Comparison of ENCODE assay signal across 8 cellular contexts in the genomic region with DNA sequence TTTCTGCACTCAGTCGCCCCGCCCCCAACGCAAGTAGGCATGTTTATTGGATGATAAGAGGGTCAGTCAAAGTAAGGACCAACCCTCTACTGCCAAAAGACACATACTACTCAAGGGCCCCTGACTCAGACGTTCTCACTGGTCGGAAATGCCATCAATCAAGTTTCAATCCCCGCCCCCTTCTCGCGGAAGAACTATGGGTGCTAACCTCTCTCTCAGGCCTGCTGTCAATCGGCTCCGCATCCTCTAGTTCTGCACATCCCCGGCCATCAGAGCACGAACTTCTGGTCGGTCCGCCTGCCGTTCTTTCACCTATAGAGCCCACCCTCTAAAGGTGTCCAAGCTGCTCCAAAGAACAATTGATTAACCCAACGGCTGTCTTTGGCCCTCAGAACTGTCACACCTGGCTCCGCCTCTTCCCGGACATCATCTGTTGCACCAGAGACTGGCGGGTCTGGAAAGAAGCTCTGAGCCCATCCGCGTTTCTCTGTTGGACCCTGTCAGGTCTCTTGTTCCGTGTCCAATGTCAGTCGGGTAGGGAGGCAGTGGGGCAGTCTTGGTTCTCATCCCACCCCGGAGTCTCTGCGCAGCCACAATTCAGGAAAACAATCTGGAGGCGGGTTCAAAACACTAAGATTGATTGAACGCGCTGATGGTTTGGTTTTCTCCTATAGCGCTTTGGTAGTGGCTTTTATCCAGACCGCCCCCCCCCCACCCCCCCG. TPM values are rescaled to one million over a fixed set of nuclear protein-coding genes. Genes with fewer than 3 reads are reported as not detected.
A peak's percentile ranks its signal among the peaks of the same experiment; 100 is the strongest.
DNase-seq lines count a peak whose midpoint lies in the region; ATAC-seq and TF ChIP-seq lines count a peak whose summit lies in the region.

No MANE protein-coding gene starts in this region.

- DNase-seq in DMS 273 (lab: John Stamatoyannopoulos, UW; ENCODE audit: unreplicated experiment) (peak; percentile 97), HuH-7 (ENCODE audit: low spot score) (peak; percentile 58), activated T-cell treated with anti-CD3 and anti-CD28 coated beads for 24 hours (ENCODE audit: low read depth) (peak; percentile 83), epithelial cell of prostate (ENCODE audit: low read depth, low spot score) (peak; percentile 73), mucosa of descending colon (peak; percentile 89 to 94 (median 90))
- peak; percentile 56 to 72 for DNase-seq in stimulated activated CD8-positive, alpha-beta memory T cell treated with anti-CD3 and anti-CD28 coated beads, Interleukin-4, amount 100 ng/mL, for 1 hour (ENCODE audit: low read depth in 2 of 2, low spot score in 1 of 2)

- peak overlapping the region; percentile 74 for H3K4me2 ChIP-seq in OCI-LY1 (ENCODE audit: low read length)

- H2AFZ ChIP-seq in OCI-LY1 (ENCODE audit: low read length), result no peak overlapping the region

- H3K9me3 ChIP-seq in OCI-LY1 (ENCODE audit: low read length), result no peaks in the 10 kb centered on the region
- no peaks in the 10 kb centered on the region for H3K9me3 ChIP-seq in mucosa of descending colon

- H3K36me3 ChIP-seq in OCI-LY1 (ENCODE audit: insufficient read depth, low read length) (no peaks in the 10 kb centered on the region), mucosa of descending colon (ENCODE audit: low read depth) (no peaks in the 10 kb centered on the region)

- ATAC-seq in GM21526 (IDR thresholded peaks at IDR 0.05; ENCODE audit: low FRiP score, unreplicated experiment) (peak; percentile 94), mucosa of descending colon (peak; percentile 99)

- intact Hi-C loops in mucosa of descending colon (cut with DNase I, micrococcal nuclease), result no loop called here

- H3K9ac ChIP-seq in OCI-LY1 (ENCODE audit: low read length), result peak overlapping the region; percentile 76

- H4K20me1 ChIP-seq in OCI-LY1 (ENCODE audit: insufficient read depth, low read length), result no peaks in the 10 kb centered on the region

- H3K79me2 ChIP-seq in OCI-LY1 (ENCODE audit: insufficient read depth, low read length), result 0 out of 2 replicates have a peak, but pooled peaks cover 3% of the 10 kb centered on the region

- no peaks in the 10 kb centered on the region for H3K9me2 ChIP-seq in OCI-LY1 (ENCODE audit: low read depth, low read length)

- peaks cover 8% of the 10 kb centered on the region for H3K4me1 ChIP-seq in OCI-LY1 (ENCODE audit: insufficient read depth, low read length, severe bottlenecking)
- no peaks in the 10 kb centered on the region for H3K4me1 ChIP-seq in mucosa of descending colon (ENCODE audit: low read depth)

- H3K4me3 ChIP-seq in OCI-LY1 (ENCODE audit: low read depth, low read length, poor library complexity, severe bottlenecking) (peak overlapping the region; percentile 80), mucosa of descending colon (peak overlapping the region; percentile 22)

- no peaks in the 10 kb centered on the region for H3F3A ChIP-seq in OCI-LY1 (ENCODE audit: insufficient read depth, low read length)

- TF ChIP-seq CTCF in OCI-LY1 (IDR thresholded peaks at IDR 0.05; ENCODE audit: low read length) (no peak), mucosa of descending colon (IDR thresholded peaks at IDR 0.05) (no peak)

- peak overlapping the region; percentile 72 for H3K27ac ChIP-seq in OCI-LY1 (ENCODE audit: low read depth, low read length, poor library complexity, severe bottlenecking)
- peak overlapping the region; percentile 52 for H3K27ac ChIP-seq in epithelial cell of prostate

- no peaks in the 10 kb centered on the region for H3K27me3 ChIP-seq in OCI-LY1 (ENCODE audit: insufficient read depth, low read length)

RNA-seq across cellular contexts. Expression of gene NDUFB11, which starts 15.2 kb away (rescaled TPM):
- total RNA-seq in mucosa of descending colon, result 10 to 100 TPM; 57.6 to 72.2 (median 71.6) TPM

RNA-seq across cellular contexts. Expression of gene RBM10, which starts 15.7 kb away (rescaled TPM):
- 10 to 100 TPM; 35.2 to 40.2 (median 37.7) TPM for total RNA-seq in mucosa of descending colon

RNA-seq across cellular contexts. Expression of gene RGN, which starts 51.1 kb away (rescaled TPM):
- 1 to 10 TPM in 1 of 3 donors, under 1 TPM in 2; 0.58 to 5.5 (median 0.67) TPM for total RNA-seq in mucosa of descending colon

Comparison
In these comparisons a context has a peak if more than half of its experiments do, and no peak if none do; other contexts are left out.
1. Peak in every context shown above with its lines: DNase-seq, ATAC-seq, H3K4me3 ChIP-seq and H3K27ac ChIP-seq.